Comparison of ENCODE assay signal across 7 cellular contexts in the genomic region with DNA sequence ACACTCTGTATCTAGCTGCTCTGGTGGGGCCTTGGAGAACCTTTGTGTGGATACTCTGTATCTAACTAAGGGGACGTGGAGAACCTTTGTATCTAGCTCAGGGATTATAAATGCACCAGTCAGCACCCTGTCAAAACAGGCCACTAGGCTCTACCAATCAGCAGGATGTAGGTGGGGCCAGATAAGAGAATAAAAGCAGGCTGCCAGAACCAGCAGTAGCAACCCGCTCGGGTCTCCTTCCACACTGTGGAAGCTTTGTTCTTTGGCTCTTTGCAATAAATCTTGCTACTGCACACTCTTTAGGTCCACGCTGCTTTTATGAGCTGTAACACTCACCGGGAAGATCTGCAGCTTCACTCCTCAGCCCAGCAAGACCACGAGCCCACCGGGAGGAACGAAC. TPM values are rescaled to one million over a fixed set of nuclear protein-coding genes. Genes with fewer than 3 reads are reported as not detected.
DNase-seq lines count a peak whose midpoint lies in the region; ATAC-seq, FAIRE-seq and TF ChIP-seq lines count a peak whose summit lies in the region.
"Not testable (repeated sequence)": the region's sequence is repeated elsewhere in the genome, so short reads cannot be mapped to it uniquely, and the experiment has no call there.

No MANE protein-coding gene starts in this region.

- H3K27ac Mint-ChIP-seq in T-helper 2 cell treated with Interferon-gamma antibody and Interleukin-4, amounts not matched to agents 5 μg/mL and 100 μg/mL, for 36 hours: peak overlapping the region; percentile 64
- H3K27ac Mint-ChIP-seq in activated T-helper 1 cell treated with anti-CD3 and anti-CD28 coated beads, Interleukin-12 subunit alpha, Interleukin-12 subunit beta, Interleukin-2, Interleukin-4 antibody, amounts not matched to agents 30 ng/mL and 10 ng/mL and 1 ng/mL, durations not matched to agents 14 hours and 24 hours and 36 hours: peak overlapping the region; percentile 75
- H3K27ac Mint-ChIP-seq in nephron: peak overlapping the region; percentile 22 to 47 (median 32)
- peak overlapping the region; percentile 3 for H3K27ac Mint-ChIP-seq in stimulated activated naive CD8-positive, alpha-beta T cell treated with anti-CD3 and anti-CD28 coated beads, Interleukin-15, Interleukin-2, amounts not matched to agents 100 ng/mL and 50 ng/mL, for 24 hours

- H3K27me3 ChIP-seq in DND-41 (ENCODE audit: insufficient read depth, low read length, poor library complexity): not testable (repeated sequence)

- not testable (repeated sequence) for H3K27me3 Mint-ChIP-seq in T-helper 2 cell treated with Interferon-gamma antibody and Interleukin-4, amounts not matched to agents 5 μg/mL and 100 μg/mL, for 36 hours (ENCODE audit: low read depth); activated T-helper 1 cell treated with anti-CD3 and anti-CD28 coated beads, Interleukin-12 subunit alpha, Interleukin-12 subunit beta, Interleukin-2, Interleukin-4 antibody, amounts not matched to agents 30 ng/mL and 10 ng/mL and 1 ng/mL, durations not matched to agents 14 hours and 24 hours and 36 hours (ENCODE audit: insufficient read depth); stimulated activated naive CD8-positive, alpha-beta T cell treated with anti-CD3 and anti-CD28 coated beads, Interleukin-15, Interleukin-2, amounts not matched to agents 100 ng/mL and 50 ng/mL, for 24 hours
- H3K27me3 Mint-ChIP-seq in nephron (ENCODE audit: low read depth): peaks cover 31% of the 10 kb centered on the region

- intact Hi-C loops in activated T-helper 1 cell treated with anti-CD3 and anti-CD28 coated beads, Interleukin-12 subunit alpha, Interleukin-12 subunit beta, Interleukin-2, Interleukin-4 antibody, amounts not matched to agents 30 ng/mL and 10 ng/mL and 1 ng/mL, durations not matched to agents 14 hours and 24 hours and 36 hours (cut with micrococcal nuclease): not testable (repeated sequence)
- intact Hi-C loops in kidney (cut with DNase I): loop anchor here (10.0 kb wide), 1 partner anchor 502 kb away; no protein-coding TSS in a partner anchor

- not testable (repeated sequence) for TF ChIP-seq CTCF in DND-41 (IDR thresholded peaks at IDR 0.05; ENCODE audit: borderline replicate concordance, extremely low read depth, low read length, poor library complexity, severe bottlenecking); kidney (IDR thresholded peaks at IDR 0.05; ENCODE audit: borderline replicate concordance, extremely low read depth, insufficient read depth); nephron (IDR thresholded peaks at IDR 0.05; ENCODE audit: unreplicated experiment in 3 of 3)

- peaks cover 41% of the 10 kb centered on the region for H3K4me1 Mint-ChIP-seq in T-helper 2 cell treated with Interferon-gamma antibody and Interleukin-4, amounts not matched to agents 5 μg/mL and 100 μg/mL, for 36 hours (ENCODE audit: low read depth)
- H3K4me1 Mint-ChIP-seq in activated T-helper 1 cell treated with anti-CD3 and anti-CD28 coated beads, Interleukin-12 subunit alpha, Interleukin-12 subunit beta, Interleukin-2, Interleukin-4 antibody, amounts not matched to agents 30 ng/mL and 10 ng/mL and 1 ng/mL, durations not matched to agents 14 hours and 24 hours and 36 hours (ENCODE audit: low read depth): peaks cover 53% of the 10 kb centered on the region
- H3K4me1 Mint-ChIP-seq in nephron: peaks cover 43% of the 10 kb centered on the region
- H3K4me1 Mint-ChIP-seq in stimulated activated naive CD8-positive, alpha-beta T cell treated with anti-CD3 and anti-CD28 coated beads, Interleukin-15, Interleukin-2, amounts not matched to agents 100 ng/mL and 50 ng/mL, for 24 hours (ENCODE audit: low read depth): peaks cover 47% of the 10 kb centered on the region

- FAIRE-seq in kidney (lab: Jason Lieb, UNC): not testable (repeated sequence)

- H3K4me2 ChIP-seq in DND-41 (ENCODE audit: insufficient read depth, low read length): not testable (repeated sequence)

- H3K9ac ChIP-seq in DND-41 (ENCODE audit: low read depth, low read length); kidney (ENCODE audit: low read length in 2 of 2): not testable (repeated sequence)

- H3K36me3 Mint-ChIP-seq in T-helper 2 cell treated with Interferon-gamma antibody and Interleukin-4, amounts not matched to agents 5 μg/mL and 100 μg/mL, for 36 hours (ENCODE audit: low read depth); activated T-helper 1 cell treated with anti-CD3 and anti-CD28 coated beads, Interleukin-12 subunit alpha, Interleukin-12 subunit beta, Interleukin-2, Interleukin-4 antibody, amounts not matched to agents 30 ng/mL and 10 ng/mL and 1 ng/mL, durations not matched to agents 14 hours and 24 hours and 36 hours (ENCODE audit: low read depth); nephron (ENCODE audit: low read depth); stimulated activated naive CD8-positive, alpha-beta T cell treated with anti-CD3 and anti-CD28 coated beads, Interleukin-15, Interleukin-2, amounts not matched to agents 100 ng/mL and 50 ng/mL, for 24 hours (ENCODE audit: low read depth): not testable (repeated sequence)

- H3K9me3 ChIP-seq in DND-41 (ENCODE audit: insufficient read depth, low read length, severe bottlenecking); kidney (ENCODE audit: control insufficient read depth in 1 of 2, low read length in 2 of 2): not testable (repeated sequence)

- H3K4me3 Mint-ChIP-seq in T-helper 2 cell treated with Interferon-gamma antibody and Interleukin-4, amounts not matched to agents 5 μg/mL and 100 μg/mL, for 36 hours; activated T-helper 1 cell treated with anti-CD3 and anti-CD28 coated beads, Interleukin-12 subunit alpha, Interleukin-12 subunit beta, Interleukin-2, Interleukin-4 antibody, amounts not matched to agents 30 ng/mL and 10 ng/mL and 1 ng/mL, durations not matched to agents 14 hours and 24 hours and 36 hours; stimulated activated naive CD8-positive, alpha-beta T cell treated with anti-CD3 and anti-CD28 coated beads, Interleukin-15, Interleukin-2, amounts not matched to agents 100 ng/mL and 50 ng/mL, for 24 hours: not testable (repeated sequence)
- peak overlapping the region in 1 of 3 experiments; percentile 16 for H3K4me3 Mint-ChIP-seq in nephron

- not testable (repeated sequence) for H3K9me3 Mint-ChIP-seq in T-helper 2 cell treated with Interferon-gamma antibody and Interleukin-4, amounts not matched to agents 5 μg/mL and 100 μg/mL, for 36 hours; activated T-helper 1 cell treated with anti-CD3 and anti-CD28 coated beads, Interleukin-12 subunit alpha, Interleukin-12 subunit beta, Interleukin-2, Interleukin-4 antibody, amounts not matched to agents 30 ng/mL and 10 ng/mL and 1 ng/mL, durations not matched to agents 14 hours and 24 hours and 36 hours; nephron; stimulated activated naive CD8-positive, alpha-beta T cell treated with anti-CD3 and anti-CD28 coated beads, Interleukin-15, Interleukin-2, amounts not matched to agents 100 ng/mL and 50 ng/mL, for 24 hours

- peak; percentile 45 for DNase-seq in DND-41
- not testable (repeated sequence) for DNase-seq in T-helper 2 cell treated with Interferon-gamma antibody and Interleukin-4, amounts not matched to agents 5 μg/mL and 100 μg/mL, for 36 hours (ENCODE audit: low spot score); activated T-helper 1 cell treated with anti-CD3 and anti-CD28 coated beads, Interleukin-12 subunit alpha, Interleukin-12 subunit beta, Interleukin-2, Interleukin-4 antibody, amounts not matched to agents 30 ng/mL and 10 ng/mL and 1 ng/mL, durations not matched to agents 14 hours and 24 hours and 36 hours (ENCODE audit: low spot score)
- peak; percentile 39 for DNase-seq in central memory CD4-positive, alpha-beta T cell
- DNase-seq in kidney: peak; percentile 4

- ATAC-seq in DND-41 (ENCODE audit: insufficient read depth, low read depth): not testable (repeated sequence)

- H2AFZ ChIP-seq in DND-41 (ENCODE audit: low read depth, low read length): not testable (repeated sequence)

- not testable (repeated sequence) for H4K20me1 ChIP-seq in DND-41 (ENCODE audit: insufficient read depth, low read length)

- not testable (repeated sequence) for H3K36me3 ChIP-seq in DND-41 (ENCODE audit: insufficient read depth, low read length); kidney (ENCODE audit: control insufficient read depth in 1 of 2, insufficient read depth in 2 of 2, low read length in 2 of 2)

- H3K4me3 ChIP-seq in DND-41 (ENCODE audit: low read depth in 1 of 2, low read length in 2 of 2); kidney (ENCODE audit: low read length in 2 of 2): not testable (repeated sequence)

- H3K79me2 ChIP-seq in DND-41 (ENCODE audit: insufficient read depth, low read length): not testable (repeated sequence)

- H3K27ac ChIP-seq in DND-41 (ENCODE audit: low read length); kidney (ENCODE audit: low read depth in 2 of 2, low read length in 2 of 2): not testable (repeated sequence)

- H3K4me1 ChIP-seq in DND-41 (ENCODE audit: insufficient read depth, low read length): peaks cover 13% of the 10 kb centered on the region
- not testable (repeated sequence) for H3K4me1 ChIP-seq in kidney (ENCODE audit: control insufficient read depth in 1 of 2, insufficient read depth in 1 of 2, low read depth in 1 of 2, low read length in 2 of 2)

RNA-seq across cellular contexts. Expression of gene LBR, which starts 45.4 kb away (rescaled TPM):
- total RNA-seq in activated T-helper 1 cell treated with anti-CD3 and anti-CD28 coated beads, Interleukin-12 subunit alpha, Interleukin-12 subunit beta, Interleukin-2, Interleukin-4 antibody, amounts not matched to agents 30 ng/mL and 10 ng/mL and 1 ng/mL, durations not matched to agents 14 hours and 24 hours and 36 hours: 176 TPM in 2 replicates
- total RNA-seq in kidney: 80.2 TPM
- polyA plus RNA-seq in kidney (ENCODE audit: insufficient read depth, low read depth, low replicate concordance): 13.1 TPM

Comparison
In these comparisons a context has a peak if more than half of its experiments do, and no peak if none do; other contexts are left out.
1. H3K27ac Mint-ChIP-seq: peak in every context shown above with its lines; median percentile 75 in activated T-helper 1 cell treated with anti-CD3 and anti-CD28 coated beads, Interleukin-12 subunit alpha, Interleukin-12 subunit beta, Interleukin-2, Interleukin-4 antibody, amounts not matched to agents 30 ng/mL and 10 ng/mL and 1 ng/mL, durations not matched to agents 14 hours and 24 hours and 36 hours; 64 in T-helper 2 cell treated with Interferon-gamma antibody and Interleukin-4, amounts not matched to agents 5 μg/mL and 100 μg/mL, for 36 hours; 32 in nephron; 3 in stimulated activated naive CD8-positive, alpha-beta T cell treated with anti-CD3 and anti-CD28 coated beads, Interleukin-15, Interleukin-2, amounts not matched to agents 100 ng/mL and 50 ng/mL, for 24 hours.